27 cellular contexts compared by ENCODE assay signal in genomic region chr3:14848906-14849305, GRCh38. TPM values are rescaled to one million over a fixed set of nuclear protein-coding genes. Genes with fewer than 3 reads are reported as not detected.
"Had no signal": no experiment of that assay in that cellular context is flagged by ENCODE, and none has a peak within 500 bp of the region (broad histone marks: within the 10 kb centered on the region; RNA-seq: fewer than 3 reads in every experiment).

No MANE protein-coding gene starts in this region.

- H3K79me2 ChIP-seq: hepatocyte had no signal

- H3K4me3 Mint-ChIP-seq: activated naive CD4-positive, alpha-beta T cell treated with anti-CD3 and anti-CD28 coated beads, Interleukin-2, amount 10 ng/mL, durations not matched to agents 7 days and 5 days; activated naive CD8-positive, alpha-beta T cell treated with anti-CD3 and anti-CD28 coated beads, Interleukin-2, amount 10 ng/mL, durations not matched to agents 7 days and 5 days; dendritic cell treated with granulocyte-macrophage colony-stimulating factor and Interleukin-4, amounts not matched to agents 40 ng/mL and 50 ng/mL, for 4 days; natural killer cell; neural progenitor cell; stimulated activated effector memory CD8-positive, alpha-beta T cell treated with anti-CD3 and anti-CD28 coated beads, Interleukin-12 subunit alpha, Interleukin-12 subunit beta, amount 100 ng/mL, for 72 hours; stimulated activated naive CD8-positive, alpha-beta T cell treated with anti-CD3 and anti-CD28 coated beads, Interleukin-15, Interleukin-2, amounts not matched to agents 100 ng/mL and 50 ng/mL, for 24 hours had no signal

- H3K9me3 ChIP-seq: esophagus muscularis mucosa, lower lobe of right lung, thyroid gland had no signal

- H3K27me3 Mint-ChIP-seq: stimulated activated naive CD8-positive, alpha-beta T cell treated with anti-CD3 and anti-CD28 coated beads, Interleukin-15, Interleukin-2, amounts not matched to agents 100 ng/mL and 50 ng/mL, for 24 hours had no signal

- H3K27ac Mint-ChIP-seq: dendritic cell treated with granulocyte-macrophage colony-stimulating factor and Interleukin-4, amounts not matched to agents 40 ng/mL and 50 ng/mL, for 4 days; natural killer cell; neural progenitor cell; stimulated activated effector memory CD8-positive, alpha-beta T cell treated with anti-CD3 and anti-CD28 coated beads, Interleukin-12 subunit alpha, Interleukin-12 subunit beta, amount 100 ng/mL, for 72 hours; stimulated activated naive CD8-positive, alpha-beta T cell treated with anti-CD3 and anti-CD28 coated beads, Interleukin-15, Interleukin-2, amounts not matched to agents 100 ng/mL and 50 ng/mL, for 24 hours had no signal

- H3K9me3 Mint-ChIP-seq: activated naive CD4-positive, alpha-beta T cell treated with anti-CD3 and anti-CD28 coated beads, Interleukin-2, amount 10 ng/mL, durations not matched to agents 7 days and 5 days; activated naive CD8-positive, alpha-beta T cell treated with anti-CD3 and anti-CD28 coated beads, Interleukin-2, amount 10 ng/mL, durations not matched to agents 7 days and 5 days; dendritic cell treated with granulocyte-macrophage colony-stimulating factor and Interleukin-4, amounts not matched to agents 40 ng/mL and 50 ng/mL, for 4 days; natural killer cell; neural progenitor cell; stimulated activated effector memory CD8-positive, alpha-beta T cell treated with anti-CD3 and anti-CD28 coated beads, Interleukin-12 subunit alpha, Interleukin-12 subunit beta, amount 100 ng/mL, for 72 hours; stimulated activated naive CD8-positive, alpha-beta T cell treated with anti-CD3 and anti-CD28 coated beads, Interleukin-15, Interleukin-2, amounts not matched to agents 100 ng/mL and 50 ng/mL, for 24 hours had no signal

- ATAC-seq: activated CD4-positive, CD25-positive, alpha-beta regulatory T cell treated with anti-CD3 and anti-CD28 coated beads, Interleukin-2, amount 50 U/mL, for 24 hours; natural killer cell; SK-N-SH treated with all-trans-retinoic acid at 6 μM for 48 hours; stimulated activated effector memory CD8-positive, alpha-beta T cell treated with anti-CD3 and anti-CD28 coated beads, Interleukin-12 subunit alpha, Interleukin-12 subunit beta, amount 100 ng/mL, for 72 hours had no signal

- H3K36me3 Mint-ChIP-seq: activated naive CD4-positive, alpha-beta T cell treated with anti-CD3 and anti-CD28 coated beads, Interleukin-2, amount 10 ng/mL, durations not matched to agents 7 days and 5 days; activated naive CD8-positive, alpha-beta T cell treated with anti-CD3 and anti-CD28 coated beads, Interleukin-2, amount 10 ng/mL, durations not matched to agents 7 days and 5 days; natural killer cell; neural progenitor cell; stimulated activated effector memory CD8-positive, alpha-beta T cell treated with anti-CD3 and anti-CD28 coated beads, Interleukin-12 subunit alpha, Interleukin-12 subunit beta, amount 100 ng/mL, for 72 hours had no signal

- DNase-seq: activated CD4-positive, alpha-beta T cell treated with anti-CD3 and anti-CD28 coated beads for 48 hours; activated CD4-positive, alpha-beta T cell treated with anti-CD3 and anti-CD28 coated beads, Interleukin-2, amount 50 U/mL, for 48 hours; activated CD8-positive, alpha-beta memory T cell treated with anti-CD3 and anti-CD28 coated beads for 24 hours; activated gamma-delta T cell; activated naive CD4-positive, alpha-beta T cell treated with anti-CD3 and anti-CD28 coated beads, Interleukin-2, amount 10 ng/mL, durations not matched to agents 7 days and 5 days; activated naive CD8-positive, alpha-beta T cell treated with anti-CD3 and anti-CD28 coated beads, Interleukin-2, amount 10 ng/mL, durations not matched to agents 7 days and 5 days; amniotic stem cell; brain microvascular endothelial cell; central memory CD4-positive, alpha-beta T cell; foreskin keratinocyte; left colon; lower lobe of right lung; mesenchymal stem cell; natural killer cell; right cardiac atrium; stimulated activated CD4-positive, alpha-beta T cell treated with anti-CD3 and anti-CD28 coated beads, Interleukin-4, amount 100 ng/mL, for 1 hour; thyroid gland had no signal

- H3K36me3 ChIP-seq: brain microvascular endothelial cell, esophagus muscularis mucosa, lower lobe of right lung, neural progenitor cell, thyroid gland had no signal

- H3K4me1 ChIP-seq: foreskin keratinocyte had no signal

- H3K9ac ChIP-seq: neural progenitor cell had no signal

- H3K4me3 ChIP-seq: esophagus muscularis mucosa, hepatocyte, lower lobe of right lung, neural progenitor cell, thyroid gland had no signal

- H3K27ac ChIP-seq: brain microvascular endothelial cell, foreskin keratinocyte, hepatocyte, neural progenitor cell, VCaP had no signal

- H3K27me3 ChIP-seq: brain microvascular endothelial cell, neural progenitor cell, thyroid gland had no signal

RNA-seq across cellular contexts. Expression of gene FGD5, which starts 30.1 kb away (rescaled TPM):
- total RNA-seq: foreskin keratinocyte, natural killer cell had no signal
- polyA plus RNA-seq: foreskin keratinocyte, keratinocyte had no signal
